Comparison of ENCODE assay signal across 32 cellular contexts in the genomic region with DNA sequence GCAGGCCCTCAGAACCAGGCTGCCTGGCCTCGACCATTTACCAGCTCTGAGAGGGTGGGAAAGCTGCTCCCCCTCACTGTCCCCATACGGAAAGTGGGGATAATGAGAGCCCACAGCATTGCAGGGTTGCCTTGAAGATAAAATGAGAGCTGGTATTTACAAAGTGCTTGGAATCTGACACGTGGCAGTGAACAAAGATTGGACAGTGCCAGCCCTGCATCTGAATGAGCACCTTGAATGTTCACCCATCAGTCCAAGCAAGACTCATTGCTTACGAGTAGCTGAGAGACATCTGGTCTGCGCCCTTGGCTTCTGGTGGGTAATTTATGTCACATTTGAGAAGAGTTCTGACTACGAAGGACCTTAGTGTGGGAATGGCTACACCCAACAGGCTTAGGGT.
"Had no signal": no experiment of that assay in that cellular context is flagged by ENCODE, and none has a peak within 500 bp of the region (broad histone marks: within the 10 kb centered on the region; RNA-seq: fewer than 3 reads in every experiment).

No MANE protein-coding gene starts in this region.

- H3K79me2 ChIP-seq: hepatocyte had no signal

- H3K27ac Mint-ChIP-seq: activated CD4-positive, alpha-beta T cell treated with anti-CD3 and anti-CD28 coated beads for 36 hours; activated CD8-positive, alpha-beta memory T cell treated with anti-CD3 and anti-CD28 coated beads, Interleukin-2, amount 10 ng/mL, durations not matched to agents 7 days and 5 days; activated CD8-positive, alpha-beta T cell treated with anti-CD3 and anti-CD28 coated beads, Interleukin-2, amount 10 ng/mL, durations not matched to agents 7 days and 5 days; activated naive CD8-positive, alpha-beta T cell; activated T-helper 2 cell treated with anti-CD3 and anti-CD28 coated beads, Interferon-gamma antibody, Interleukin-2, Interleukin-4, amounts not matched to agents 10 μg/mL and 5 μg/mL and 100 μg/mL, durations not matched to agents 14 hours and 24 hours and 36 hours; nephron progenitor cell; stimulated activated memory B cell treated with anti-CD40 and anti-IgM and Interleukin-4, amounts not matched to agents 10 μg/mL and 1 μg/mL and 100 μg/mL, for 72 hours; T-helper 2 cell treated with Interferon-gamma antibody and Interleukin-4, amounts not matched to agents 5 μg/mL and 100 μg/mL, for 36 hours had no signal

- H2AFZ ChIP-seq: hepatocyte had no signal

- H3K27ac ChIP-seq: adrenal gland, gastroesophageal sphincter, hepatocyte, ovary, prostate gland, sigmoid colon, suprapubic skin had no signal

- H3K36me3 ChIP-seq: adrenal gland, gastroesophageal sphincter, ovary, prostate gland, sigmoid colon, suprapubic skin, tibial nerve had no signal

- H3K27me3 ChIP-seq: adrenal gland, gastroesophageal sphincter, hepatocyte, ovary, sigmoid colon, suprapubic skin, tibial nerve had no signal

- H3K36me3 Mint-ChIP-seq: activated CD8-positive, alpha-beta memory T cell treated with anti-CD3 and anti-CD28 coated beads, Interleukin-2, amount 10 ng/mL, durations not matched to agents 7 days and 5 days; activated naive CD8-positive, alpha-beta T cell had no signal

- H3K9me3 Mint-ChIP-seq: activated T-helper 2 cell treated with anti-CD3 and anti-CD28 coated beads, Interferon-gamma antibody, Interleukin-2, Interleukin-4, amounts not matched to agents 10 μg/mL and 5 μg/mL and 100 μg/mL, durations not matched to agents 14 hours and 24 hours and 36 hours; central memory CD8-positive, alpha-beta T cell; nephron progenitor cell; stimulated activated memory B cell treated with anti-CD40 and anti-IgM and Interleukin-4, amounts not matched to agents 10 μg/mL and 1 μg/mL and 100 μg/mL, for 72 hours; stimulated activated naive CD8-positive, alpha-beta T cell treated with anti-CD3 and anti-CD28 coated beads, Interleukin-15, amount 100 ng/mL, for 72 hours; T-helper 2 cell treated with Interferon-gamma antibody and Interleukin-4, amounts not matched to agents 5 μg/mL and 100 μg/mL, for 36 hours had no signal

- H3K4me1 Mint-ChIP-seq: activated CD4-positive, alpha-beta T cell treated with anti-CD3 and anti-CD28 coated beads for 36 hours; activated CD8-positive, alpha-beta memory T cell treated with anti-CD3 and anti-CD28 coated beads, Interleukin-2, amount 10 ng/mL, durations not matched to agents 7 days and 5 days; central memory CD8-positive, alpha-beta T cell had no signal

- DNase-seq: activated CD4-positive, alpha-beta T cell treated with anti-CD3 and anti-CD28 coated beads for 36 hours; activated CD4-positive, CD25-positive, alpha-beta regulatory T cell; activated CD8-positive, alpha-beta memory T cell treated with anti-CD3 and anti-CD28 coated beads, Interleukin-2, amount 10 ng/mL, durations not matched to agents 7 days and 5 days; activated CD8-positive, alpha-beta T cell treated with anti-CD3 and anti-CD28 coated beads, Interleukin-2, amount 10 ng/mL, durations not matched to agents 7 days and 5 days; activated T-cell treated with anti-CD3 and anti-CD28 coated beads, Interleukin-2, amount 50 U/mL, for 48 hours; dermis blood vessel endothelial cell; effector CD8-positive, alpha-beta T cell; erythroblast; islet precursor cell; left cardiac atrium; ovary; sigmoid colon; small intestine; stimulated activated CD4-positive, alpha-beta T cell treated with anti-CD3 and anti-CD28 coated beads, Interleukin-1b, Interleukin-23, amount 100 ng/mL, for 48 hours; stimulated activated CD4-positive, alpha-beta T cell treated with anti-CD3 and anti-CD28 coated beads, Interleukin-4, amount 100 ng/mL, for 4 hours; stimulated activated CD8-positive, alpha-beta memory T cell treated with anti-CD3 and anti-CD28 coated beads, Interleukin-4, amount 100 ng/mL, for 48 hours; stimulated activated naive CD8-positive, alpha-beta T cell treated with anti-CD3 and anti-CD28 coated beads, Interleukin-15, amount 100 ng/mL, for 72 hours; T-helper 1 cell had no signal

- H3K9me3 ChIP-seq: adrenal gland, gastroesophageal sphincter, ovary, prostate gland, sigmoid colon, suprapubic skin, tibial nerve had no signal

- H3K4me2 ChIP-seq: hepatocyte had no signal

- H3K4me3 ChIP-seq: adrenal gland, gastroesophageal sphincter, hepatocyte, ovary, prostate gland, sigmoid colon, suprapubic skin, tibial nerve had no signal

- ATAC-seq: activated CD4-positive, alpha-beta T cell treated with anti-CD3 and anti-CD28 coated beads for 36 hours; activated CD8-positive, alpha-beta memory T cell treated with anti-CD3 and anti-CD28 coated beads, Interleukin-2, amount 10 ng/mL, durations not matched to agents 7 days and 5 days; activated CD8-positive, alpha-beta T cell treated with anti-CD3 and anti-CD28 coated beads, Interleukin-2, amount 10 ng/mL, durations not matched to agents 7 days and 5 days; gastroesophageal sphincter; left cardiac atrium; stimulated activated memory B cell treated with anti-CD40 and anti-IgM and Interleukin-4, amounts not matched to agents 10 μg/mL and 1 μg/mL and 100 μg/mL, for 72 hours; stimulated activated naive CD8-positive, alpha-beta T cell treated with anti-CD3 and anti-CD28 coated beads, Interleukin-15, amount 100 ng/mL, for 72 hours had no signal

- H3K27me3 Mint-ChIP-seq: activated naive CD8-positive, alpha-beta T cell; stimulated activated memory B cell treated with anti-CD40 and anti-IgM and Interleukin-4, amounts not matched to agents 10 μg/mL and 1 μg/mL and 100 μg/mL, for 72 hours had no signal

- H3K4me3 Mint-ChIP-seq: activated CD4-positive, alpha-beta T cell treated with anti-CD3 and anti-CD28 coated beads for 36 hours; activated CD8-positive, alpha-beta memory T cell treated with anti-CD3 and anti-CD28 coated beads, Interleukin-2, amount 10 ng/mL, durations not matched to agents 7 days and 5 days; activated CD8-positive, alpha-beta T cell treated with anti-CD3 and anti-CD28 coated beads, Interleukin-2, amount 10 ng/mL, durations not matched to agents 7 days and 5 days; activated naive CD8-positive, alpha-beta T cell; central memory CD8-positive, alpha-beta T cell; nephron progenitor cell; stimulated activated memory B cell treated with anti-CD40 and anti-IgM and Interleukin-4, amounts not matched to agents 10 μg/mL and 1 μg/mL and 100 μg/mL, for 72 hours; stimulated activated naive CD8-positive, alpha-beta T cell treated with anti-CD3 and anti-CD28 coated beads, Interleukin-15, amount 100 ng/mL, for 72 hours; T-helper 2 cell treated with Interferon-gamma antibody and Interleukin-4, amounts not matched to agents 5 μg/mL and 100 μg/mL, for 36 hours had no signal

- H3K4me1 ChIP-seq: adrenal gland, prostate gland had no signal

- FAIRE-seq: astrocyte, endometrium, small intestine had no signal
